13 cellular contexts compared by ENCODE assay signal in genomic region chr18:12049983-12050811, GRCh38. TPM values are rescaled to one million over a fixed set of nuclear protein-coding genes. Genes with fewer than 3 reads are reported as not detected.
A peak's percentile ranks its signal among the peaks of the same experiment; 100 is the strongest.
DNase-seq lines count a peak whose midpoint lies in the region; ATAC-seq, FAIRE-seq and TF ChIP-seq lines count a peak whose summit lies in the region.
"Had no signal": no experiment of that assay in that cellular context is flagged by ENCODE, and none has a peak within 500 bp of the region (broad histone marks: within the 10 kb centered on the region; RNA-seq: fewer than 3 reads in every experiment).

No MANE protein-coding gene starts in this region.

- FAIRE-seq in GM12891 (lab: Jason Lieb, UNC), result peak; percentile 87

- peaks cover 4% of the 10 kb centered on the region; the same call in 1 of the 2 replicates for H3K9me3 ChIP-seq in SK-N-MC (ENCODE audit: low read depth, low read length)
- H3K9me3 ChIP-seq: BLaER1 had no signal

- peak overlapping the region; percentile 97 for H3K27ac ChIP-seq in SK-N-MC
- H3K27ac ChIP-seq: BLaER1 had no signal

- DNase-seq in GM12891 (ENCODE audit: insufficient read length, low spot score), result no peak
- DNase-seq in SK-N-MC (ENCODE audit: low read depth, low spot score), result no peak
- no peak for DNase-seq in SHP77 (lab: John Stamatoyannopoulos, UW)
- no peak for DNase-seq in stimulated activated CD4-positive, alpha-beta T cell treated with anti-CD3 and anti-CD28 coated beads, Interleukin-4, amount 100 ng/mL, for 24 hours
- no peak for DNase-seq in T-helper 2 cell
- no peak for DNase-seq in superior temporal gyrus (ENCODE audit: extremely low spot score)
- DNase-seq: dorsolateral prefrontal cortex; immature natural killer cell; stimulated activated naive CD4-positive, alpha-beta T cell had no signal

- H3K36me3 ChIP-seq in SK-N-MC (ENCODE audit: insufficient read depth, low read length), result no peaks in the 10 kb centered on the region
- H3K36me3 ChIP-seq: BLaER1 had no signal

- peak; percentile 80 for ATAC-seq in GM21423 (IDR thresholded peaks at IDR 0.05; ENCODE audit: unreplicated experiment)
- peak; percentile 91 for ATAC-seq in HG03159 (IDR thresholded peaks at IDR 0.05; ENCODE audit: unreplicated experiment)
- ATAC-seq: Panc1 had no signal

- TF ChIP-seq POLR2A in GM12891 (IDR thresholded peaks at IDR 0.05; ENCODE audit: low read depth, low read length), result no peak

- no peak overlapping the region for H3K9ac ChIP-seq in SK-N-MC (ENCODE audit: insufficient read length)
- H3K9ac ChIP-seq: BLaER1 had no signal

- H3K4me3 ChIP-seq in SK-N-MC, result no peak overlapping the region
- H3K4me3 ChIP-seq: BLaER1, dorsolateral prefrontal cortex had no signal

TF ChIP-seq in GM12891, 5 proteins besides CTCF, POLR2A, EP300 and RAD21:
- TF ChIP-seq POU2F2 (IDR thresholded peaks at IDR 0.05; ENCODE audit: low read depth, low read length) (no peak), PAX5 (IDR thresholded peaks at IDR 0.05; ENCODE audit: insufficient read depth, low read length, severe bottlenecking) (no peak), POLR2AphosphoS5 (IDR thresholded peaks at IDR 0.05; ENCODE audit: low read depth, low read length) (no peak), TAF1 (IDR thresholded peaks at IDR 0.05; ENCODE audit: low read depth, low read length) (peak; percentile 20; the same call in 1 of the 2 replicates), SPI1 (IDR thresholded peaks at IDR 0.05; ENCODE audit: low read depth, low read length) (peak; percentile 100)
TF ChIP-seq in GM12891: peak in this region for 2.

RNA-seq across cellular contexts. Expression of gene ANKRD62, which starts 43.4 kb away (rescaled TPM):
- 0.03 TPM for polyA plus RNA-seq in GM12891 (2012; ENCODE audit: low read depth, missing spikeins)
- polyA plus RNA-seq: immature natural killer cell had no signal
